ENCODE assay signal across 18 cellular contexts in the genomic region with DNA sequence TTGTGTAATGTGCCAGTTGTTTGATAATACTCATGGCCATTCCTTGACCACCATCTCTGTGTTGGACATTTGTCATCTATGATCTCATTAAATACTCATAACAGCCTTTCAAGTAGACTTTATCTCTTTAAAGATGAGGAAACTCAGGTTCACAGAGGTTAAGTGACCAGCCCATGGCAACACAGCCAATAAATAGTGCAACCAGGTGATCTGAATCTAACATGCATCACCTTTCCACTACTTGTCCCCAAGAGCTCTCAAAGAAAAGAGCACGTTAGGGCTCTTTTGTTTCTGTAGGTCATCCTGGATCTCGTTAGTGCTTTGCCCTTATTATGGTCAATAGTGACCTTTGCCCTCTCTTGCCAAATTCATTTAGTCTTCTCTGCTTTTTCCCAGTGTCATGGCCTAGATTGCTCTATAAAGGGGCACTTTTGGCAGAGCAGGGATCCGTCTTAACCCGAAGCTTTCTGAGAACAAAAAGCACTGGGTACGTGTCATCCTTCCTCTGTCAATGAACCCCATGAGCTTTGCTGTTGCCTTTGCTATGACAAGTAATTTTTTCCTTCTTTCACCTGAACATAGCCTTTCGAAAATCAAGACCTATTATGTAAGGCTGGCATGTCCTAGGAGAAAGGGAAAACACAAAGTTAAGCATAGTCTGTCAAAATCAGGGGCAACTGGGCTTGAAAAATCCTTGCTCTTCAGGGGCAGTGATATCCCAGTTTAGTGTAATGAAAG.
DNase-seq lines count a peak whose midpoint lies in the region; ATAC-seq, FAIRE-seq and TF ChIP-seq lines count a peak whose summit lies in the region.
"Had no signal": no experiment of that assay in that cellular context is flagged by ENCODE, and none has a peak within 500 bp of the region (broad histone marks: within the 10 kb centered on the region; RNA-seq: fewer than 3 reads in every experiment).

No MANE protein-coding gene starts in this region.

- BruUV-seq in HepG2 (replicated peaks; lab: Mats Ljungman, UMichigan): no TSS peak

- peaks cover 28% of the 10 kb centered on the region for H3F3A ChIP-seq in neural progenitor cell (ENCODE audit: low read depth)

- H2AFZ ChIP-seq in HepG2 (ENCODE audit: low read length) (no peak overlapping the region), neural progenitor cell (replicated peaks) (no peak overlapping the region)

- ATAC-seq in HepG2 (no peak), HG02642 (IDR thresholded peaks at IDR 0.05; ENCODE audit: poor library complexity, unreplicated experiment) (no peak), HG03565 (IDR thresholded peaks at IDR 0.05; ENCODE audit: unreplicated experiment) (no peak)
- ATAC-seq: CD8-positive, alpha-beta T cell; HCT116 had no signal

- H3K4me1 Mint-ChIP-seq in mesothelial cell of epicardium (peaks cover 61% of the 10 kb centered on the region), neural progenitor cell (peaks cover 47% of the 10 kb centered on the region), type B pancreatic cell (ENCODE audit: unreplicated experiment) (peaks cover 29% of the 10 kb centered on the region)
- H3K4me1 Mint-ChIP-seq: CD14-positive monocyte had no signal

- in situ Hi-C loops in HepG2 (cut with HindIII; ENCODE audit: extremely low pct_ligation_motif_present, low pct_unique_long_range_greater_than_20kb): no loop called here

- H3K79me2 ChIP-seq in HepG2 (ENCODE audit: insufficient read depth, low read length) (no peaks in the 10 kb centered on the region), neural progenitor cell (ENCODE audit: low read depth) (no peaks in the 10 kb centered on the region)

- FAIRE-seq in HepG2 (lab: Jason Lieb, UNC): no peak

- 42% methylated on average over 6 of the region's 6 CpGs for WGBS in liver
- WGBS in HepG2 (ENCODE audit: low lambda C conversion rate): 15% methylated on average over 6 of the region's 6 CpGs

- TF ChIP-seq EP300 in HepG2 (IDR thresholded peaks at IDR 0.05; ENCODE audit: low read depth in 2 of 2, low read length in 2 of 2) (no peak), HepG2 (CRISPR knock-in tag; IDR thresholded peaks at IDR 0.05; ENCODE audit: borderline replicate concordance) (no peak)

- peak overlapping the region; percentile 5 for H3K27ac Mint-ChIP-seq in mesothelial cell of epicardium
- H3K27ac Mint-ChIP-seq in neural progenitor cell: no peak overlapping the region
- no peak overlapping the region for H3K27ac Mint-ChIP-seq in type B pancreatic cell
- H3K27ac Mint-ChIP-seq: CD14-positive monocyte; CD8-positive, alpha-beta T cell; HFFc6 had no signal

- peak in 1 of 2 donors; percentile 43 for TF ChIP-seq RAD21 in liver (IDR thresholded peaks at IDR 0.05)
- no peak for TF ChIP-seq RAD21 in HepG2 (CRISPR knock-in tag; IDR thresholded peaks at IDR 0.05)

- H3K4me1 ChIP-seq in liver (ENCODE audit: control insufficient read depth in 4 of 4, insufficient read depth in 4 of 4, low read length in 3 of 4) (peaks cover 0 to 14% (median 8%) of the 10 kb centered on the region in 4 donors), HepG2 (ENCODE audit: insufficient read depth, low read length) (no peaks in the 10 kb centered on the region), neural progenitor cell (peaks cover 39% of the 10 kb centered on the region)
- H3K4me1 ChIP-seq: BLaER1 had no signal

- no peak overlapping the region for H3K4me3 Mint-ChIP-seq in mesothelial cell of epicardium
- H3K4me3 Mint-ChIP-seq in neural progenitor cell: no peak overlapping the region
- H3K4me3 Mint-ChIP-seq in type B pancreatic cell: no peak overlapping the region
- H3K4me3 Mint-ChIP-seq: CD14-positive monocyte; CD8-positive, alpha-beta T cell; HFFc6 had no signal

- intact Hi-C loops in HepG2 (cut with micrococcal nuclease; ENCODE audit: unreplicated experiment): no loop called here

- H3K9ac ChIP-seq in liver (ENCODE audit: low read depth in 1 of 2, low read length in 2 of 2) (no peak overlapping the region), HepG2 (ENCODE audit: insufficient read depth, low read depth, low read length) (no peak overlapping the region), neural progenitor cell (no peak overlapping the region)
- H3K9ac ChIP-seq: BLaER1 had no signal

- no peaks in the 10 kb centered on the region for H3K27me3 ChIP-seq in liver (ENCODE audit: control insufficient read depth in 4 of 4, insufficient read depth in 4 of 4, low read length in 3 of 4)
- no peaks in the 10 kb centered on the region for H3K27me3 ChIP-seq in HepG2 (ENCODE audit: control insufficient read depth in 1 of 2, insufficient read depth in 2 of 2, low read length in 2 of 2)
- H3K27me3 ChIP-seq in neural progenitor cell: no peaks in the 10 kb centered on the region
- H3K27me3 ChIP-seq: BLaER1 had no signal

- H4K20me1 ChIP-seq in HepG2 (ENCODE audit: insufficient read depth, low read length) (no peaks in the 10 kb centered on the region), neural progenitor cell (ENCODE audit: low read depth) (peaks cover 6% of the 10 kb centered on the region)
- H4K20me1 ChIP-seq: BLaER1 had no signal

- CTCF ChIA-PET in HepG2 (lab: Yijun Ruan, JAX; ENCODE audit: low intra/inter-chr PET ratio, low total read pairs): no interaction called here

- H3K4me2 ChIP-seq in HepG2 (ENCODE audit: low read depth, low read length): no peak overlapping the region
- H3K4me2 ChIP-seq in neural progenitor cell: peak overlapping the region; percentile 8
- H3K4me2 ChIP-seq: BLaER1 had no signal

- TF ChIP-seq CTCF in liver (IDR thresholded peaks at IDR 0.05; ENCODE audit: low read depth, low read length, missing input control) (no peak), HepG2 (CRISPR knock-in tag; IDR thresholded peaks at IDR 0.05) (no peak), mesothelial cell of epicardium (IDR thresholded peaks at IDR 0.05; ENCODE audit: unreplicated experiment) (no peak), neural progenitor cell (IDR thresholded peaks at IDR 0.05) (no peak), type B pancreatic cell (conservative IDR thresholded peaks at IDR 0.05) (no peak)

- no peak for TF ChIP-seq POLR2A in HepG2 (IDR thresholded peaks at IDR 0.05; ENCODE audit: insufficient read depth in 1 of 2, low read depth in 2 of 2, low read length in 2 of 2)

- H3K9me3 ChIP-seq in liver (ENCODE audit: control insufficient read depth in 4 of 4, low read length in 3 of 4): no peaks in the 10 kb centered on the region
- H3K9me3 ChIP-seq in HepG2 (ENCODE audit: low read length): no peaks in the 10 kb centered on the region
- no peaks in the 10 kb centered on the region for H3K9me3 ChIP-seq in neural progenitor cell (ENCODE audit: low read depth)
- H3K9me3 ChIP-seq: BLaER1 had no signal

- H3K9me3 Mint-ChIP-seq in mesothelial cell of epicardium (no peaks in the 10 kb centered on the region), neural progenitor cell (no peaks in the 10 kb centered on the region), type B pancreatic cell (no peaks in the 10 kb centered on the region)
- H3K9me3 Mint-ChIP-seq: CD8-positive, alpha-beta T cell; HFFc6 had no signal

- H3K4me3 ChIP-seq in liver (ENCODE audit: low read depth in 1 of 3, low read length in 3 of 3) (no peak overlapping the region), HepG2 (replicated peaks in 1 of 3; ENCODE audit: insufficient read depth in 1 of 3, low read depth in 2 of 3, low read length in 3 of 3) (no peak overlapping the region), neural progenitor cell (no peak overlapping the region)
- H3K4me3 ChIP-seq: BLaER1 had no signal

- H3K27ac ChIP-seq in liver (ENCODE audit: low read depth in 1 of 2, low read length in 2 of 2): no peak overlapping the region
- no peak overlapping the region for H3K27ac ChIP-seq in HepG2 (ENCODE audit: extremely low read length, insufficient read depth, low read length)
- H3K27ac ChIP-seq in neural progenitor cell: no peak overlapping the region
- H3K27ac ChIP-seq: BLaER1 had no signal

- POLR2A ChIA-PET in HepG2 (lab: Yijun Ruan, JAX): no interaction called here

- H3K36me3 ChIP-seq in liver (ENCODE audit: control insufficient read depth in 4 of 4, insufficient read depth in 3 of 4, low read depth in 1 of 4, low read length in 3 of 4) (no peaks in the 10 kb centered on the region), HepG2 (replicated peaks in 1 of 2; ENCODE audit: control insufficient read depth in 1 of 2, insufficient read depth in 2 of 2, low read length in 2 of 2) (no peaks in the 10 kb centered on the region), neural progenitor cell (no peaks in the 10 kb centered on the region)
- H3K36me3 ChIP-seq: BLaER1 had no signal

- no peak for DNase-seq in HepG2 (ENCODE audit: low spot score)
- DNase-seq in mesothelial cell of epicardium (ENCODE audit: low spot score in 2 of 2, unreplicated experiment in 2 of 2): no peak
- no peak for DNase-seq in neural progenitor cell (ENCODE audit: low spot score)
- DNase-seq in type B pancreatic cell (ENCODE audit: extremely low spot score, unreplicated experiment): no peak
- DNase-seq: 8988T; Calu3; CD8-positive, alpha-beta T cell; DMS79 treated with DMSO at 0.1 percent for 48 hours; GF-D8; GOT3; H7; HFFc6 had no signal

- H3K27me3 Mint-ChIP-seq in mesothelial cell of epicardium (ENCODE audit: low read depth): no peaks in the 10 kb centered on the region
- H3K27me3 Mint-ChIP-seq in neural progenitor cell (ENCODE audit: insufficient read depth, low read depth): peaks cover 9% of the 10 kb centered on the region
- peaks cover 2% of the 10 kb centered on the region for H3K27me3 Mint-ChIP-seq in type B pancreatic cell

- H3K36me3 Mint-ChIP-seq in mesothelial cell of epicardium (no peaks in the 10 kb centered on the region), neural progenitor cell (no peaks in the 10 kb centered on the region), type B pancreatic cell (no peaks in the 10 kb centered on the region)
- H3K36me3 Mint-ChIP-seq: CD14-positive monocyte; CD8-positive, alpha-beta T cell had no signal

TF ChIP-seq in liver, 16 proteins besides CTCF, POLR2A, EP300 and RAD21 (continues in another document):
- TF ChIP-seq, protein P1, sequence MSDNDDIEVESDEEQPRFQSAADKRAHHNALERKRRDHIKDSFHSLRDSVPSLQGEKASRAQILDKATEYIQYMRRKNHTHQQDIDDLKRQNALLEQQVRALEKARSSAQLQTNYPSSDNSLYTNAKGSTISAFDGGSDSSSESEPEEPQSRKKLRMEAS (IDR thresholded peaks at IDR 0.05): no peak
- peak; percentile 70 for TF ChIP-seq NR2F2 (IDR thresholded peaks at IDR 0.05)
- TF ChIP-seq EGR1 (IDR thresholded peaks at IDR 0.05; ENCODE audit: low read depth in 2 of 2): no peak
- no peak for TF ChIP-seq FOXA1 (IDR thresholded peaks at IDR 0.05)
- no peak for TF ChIP-seq GABPA (IDR thresholded peaks at IDR 0.05 in 1 of 2, conservative IDR thresholded peaks at IDR 0.05 in 1 of 2)

TF ChIP-seq in HepG2, 621 proteins besides CTCF, POLR2A, EP300 and RAD21 (continues in another document):
- TF ChIP-seq, protein P1 (IDR thresholded peaks at IDR 0.05): no peak
- TF ChIP-seq ZNF816 (CRISPR knock-in tag; IDR thresholded peaks at IDR 0.05; ENCODE audit: borderline replicate concordance): no peak
- no peak for TF ChIP-seq HNRNPL (IDR thresholded peaks at IDR 0.05; ENCODE audit: low read depth, low read length)
- TF ChIP-seq JARID2 (CRISPR knock-in tag; IDR thresholded peaks at IDR 0.05; ENCODE audit: insufficient replicate concordance): no peak
